In genomic region chr9:14441976-14442651, GRCh38 we compare ENCODE assay signal across 1 cellular context.
TF ChIP-seq lines count a peak whose summit lies in the region.

No MANE protein-coding gene starts in this region.

TF ChIP-seq in WTC11, 78 proteins besides CTCF, POLR2A, EP300 and RAD21 (continued from another document):
- TF ChIP-seq ARID4B (CRISPR knock-in tag; IDR thresholded peaks at IDR 0.05; ENCODE audit: borderline replicate concordance) (no peak), ATF6 (CRISPR knock-in tag; IDR thresholded peaks at IDR 0.05) (no peak), MYBL2 (CRISPR knock-in tag; IDR thresholded peaks at IDR 0.05) (no peak), CBFB (CRISPR knock-in tag; IDR thresholded peaks at IDR 0.05; ENCODE audit: low read depth) (no peak), GABPB1 (CRISPR knock-in tag; IDR thresholded peaks at IDR 0.05) (no peak), MLX (CRISPR knock-in tag; IDR thresholded peaks at IDR 0.05) (no peak)
TF ChIP-seq in WTC11: peak in this region for 0.
